21 cellular contexts compared by ENCODE assay signal in the genomic region with DNA sequence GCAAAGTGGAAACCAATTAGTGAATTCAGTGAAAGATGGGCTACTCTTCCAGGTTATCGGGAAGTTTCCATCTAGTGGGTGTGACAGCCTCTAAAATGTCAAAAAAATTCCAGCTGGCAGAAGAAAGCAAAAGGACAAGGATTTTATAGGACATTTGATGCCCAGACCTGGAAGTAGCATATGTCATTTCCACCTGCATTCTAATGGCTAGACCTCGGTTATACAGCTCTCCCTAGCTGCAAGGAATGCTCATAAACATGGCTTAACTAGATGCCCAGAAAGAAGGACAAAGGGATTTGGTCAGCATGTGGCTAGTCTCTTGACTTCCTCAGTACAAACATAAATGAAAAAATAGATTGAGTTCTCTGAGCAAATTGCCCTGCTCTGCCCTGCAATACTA.
"Had no signal": no experiment of that assay in that cellular context is flagged by ENCODE, and none has a peak within 500 bp of the region (broad histone marks: within the 10 kb centered on the region; RNA-seq: fewer than 3 reads in every experiment).

No MANE protein-coding gene starts in this region.

- H3K27ac Mint-ChIP-seq: mesothelial cell of epicardium; naive B cell; natural killer cell; nephron progenitor cell; progenitor cell of endocrine pancreas; stimulated activated naive B cell treated with anti-CD40 and anti-IgM and Interleukin-4, amounts not matched to agents 10 μg/mL and 1 μg/mL and 100 μg/mL, for 72 hours had no signal

- H3K36me3 Mint-ChIP-seq: mesothelial cell of epicardium; naive B cell; natural killer cell; stimulated activated naive B cell treated with anti-CD40 and anti-IgM and Interleukin-4, amounts not matched to agents 10 μg/mL and 1 μg/mL and 100 μg/mL, for 72 hours had no signal

- ATAC-seq: left colon; left lung; lower lobe of right lung; natural killer cell; right lobe of liver; stimulated activated naive B cell treated with anti-CD40 and anti-IgM and Interleukin-4, amounts not matched to agents 10 μg/mL and 1 μg/mL and 100 μg/mL, for 72 hours; stimulated activated naive CD8-positive, alpha-beta T cell treated with anti-CD3 and anti-CD28 coated beads, Interleukin-15, Interleukin-2, amounts not matched to agents 100 U/mL and 50 U/mL, for 24 hours had no signal

- H3K4me3 Mint-ChIP-seq: mesothelial cell of epicardium; naive B cell; natural killer cell; nephron progenitor cell; stimulated activated naive B cell treated with anti-CD40 and anti-IgM and Interleukin-4, amounts not matched to agents 10 μg/mL and 1 μg/mL and 100 μg/mL, for 72 hours had no signal

- DNase-seq: hippocampal formation; left colon; left lung; lower lobe of right lung; mesenchymal stem cell; naive B cell; natural killer cell; nephron progenitor cell; ovary; right lobe of liver; stimulated activated CD4-positive, alpha-beta T cell treated with anti-CD3 and anti-CD28 coated beads, Interleukin-1b, Interleukin-23, amount 100 ng/mL, for 48 hours; stimulated activated CD4-positive, alpha-beta T cell treated with anti-CD3 and anti-CD28 coated beads, Interleukin-2, amount 100 ng/mL, for 48 hours; stimulated activated naive B cell treated with anti-CD40 and anti-IgM and Interleukin-4, amounts not matched to agents 10 μg/mL and 1 μg/mL and 100 μg/mL, for 72 hours; stimulated activated naive CD8-positive, alpha-beta T cell treated with anti-CD3 and anti-CD28 coated beads, Interleukin-15, Interleukin-2, amounts not matched to agents 100 U/mL and 50 U/mL, for 24 hours; stomach; testis; thyroid gland; transverse colon; upper lobe of left lung had no signal

- H3K9me3 Mint-ChIP-seq: mesothelial cell of epicardium, natural killer cell, nephron progenitor cell had no signal

- H3K27me3 Mint-ChIP-seq: progenitor cell of endocrine pancreas had no signal

- H3K4me1 Mint-ChIP-seq: mesothelial cell of epicardium; naive B cell; natural killer cell; nephron progenitor cell; stimulated activated naive B cell treated with anti-CD40 and anti-IgM and Interleukin-4, amounts not matched to agents 10 μg/mL and 1 μg/mL and 100 μg/mL, for 72 hours had no signal
